Comparison of ENCODE assay signal across 17 cellular contexts in the genomic region with DNA sequence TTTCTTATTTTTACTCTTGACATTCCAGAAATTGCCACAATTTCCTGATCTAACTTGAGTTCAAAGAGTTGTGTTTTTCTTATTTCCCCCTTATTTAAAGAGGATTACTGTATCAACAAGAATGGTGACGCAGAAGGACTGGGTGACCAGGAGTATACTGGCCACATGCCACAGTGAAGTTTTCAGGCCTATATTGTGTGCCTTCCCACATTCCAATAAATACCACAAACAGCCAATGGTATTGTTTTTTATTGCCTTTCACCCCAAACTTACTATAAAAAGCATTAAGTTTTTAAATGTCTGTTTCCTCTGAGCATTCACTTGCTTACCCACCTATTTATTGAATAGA.
DNase-seq lines count a peak whose midpoint lies in the region; ATAC-seq and TF ChIP-seq lines count a peak whose summit lies in the region.
"Had no signal": no experiment of that assay in that cellular context is flagged by ENCODE, and none has a peak within 500 bp of the region (broad histone marks: within the 10 kb centered on the region; RNA-seq: fewer than 3 reads in every experiment).

No MANE protein-coding gene starts in this region.

- no peak overlapping the region for H3K27ac ChIP-seq in A673 (ENCODE audit: low read depth, low read length, poor library complexity, severe bottlenecking)
- H3K27ac ChIP-seq: BLaER1, GM23248, ovary, tibial nerve had no signal

- BruUV-seq in A673 (replicated peaks; lab: Mats Ljungman, UMichigan): no TSS peak

- H3K9me3 ChIP-seq in A673 (ENCODE audit: low read depth, low read length, poor library complexity, severe bottlenecking): no peaks in the 10 kb centered on the region
- H3K9me3 ChIP-seq: mucosa of descending colon, ovary, tibial nerve had no signal

- no peak for TF ChIP-seq CTCF in fibroblast of mammary gland (conservative IDR thresholded peaks at IDR 0.05; ENCODE audit: control insufficient read depth, insufficient read depth, low read depth, low read length)
- TF ChIP-seq CTCF in A673 (conservative IDR thresholded peaks at IDR 0.05; ENCODE audit: low read depth, low read length): no peak

- DNase-seq in fibroblast of mammary gland (ENCODE audit: low read depth) (peak; percentile 30), stromal cell of bone marrow (ENCODE audit: low read depth) (peak; percentile 19), COLO829 (ENCODE audit: low spot score) (no peak), A673 (ENCODE audit: low spot score) (no peak), Right ventricle myocardium inferior (ENCODE audit: missing footprints) (no peak)
- DNase-seq: activated CD4-positive, alpha-beta T cell treated with anti-CD3 and anti-CD28 coated beads, Interleukin-2, amount 50 U/mL, for 1 hour; activated naive CD8-positive, alpha-beta T cell treated with anti-CD3 and anti-CD28 coated beads for 36 hours; activated T-cell treated with anti-CD3 and anti-CD28 coated beads, Interleukin-2, amount 50 U/mL, for 1 hour; GM23248; mucosa of descending colon; NCI-H2029 treated with DMSO at 0.1 percent for 48 hours; ovary; stimulated activated CD4-positive, alpha-beta T cell treated with anti-CD3 and anti-CD28 coated beads, Interleukin-4, amount 100 ng/mL, for 24 hours had no signal

- no peak overlapping the region for H3K4me3 ChIP-seq in fibroblast of mammary gland (ENCODE audit: control insufficient read depth, low read depth, low read length)
- H3K4me3 ChIP-seq in A673 (ENCODE audit: low read depth, low read length, poor library complexity, severe bottlenecking): no peak overlapping the region
- H3K4me3 ChIP-seq: BLaER1, GM23248, mucosa of descending colon, ovary, tibial nerve had no signal

- ATAC-seq in GM19463 (IDR thresholded peaks at IDR 0.05; ENCODE audit: unreplicated experiment) (peak; percentile 15), HG03442 (IDR thresholded peaks at IDR 0.05; ENCODE audit: unreplicated experiment) (peak; percentile 7), Right ventricle myocardium inferior (no peak)
- ATAC-seq: mucosa of descending colon had no signal

- H3K4me1 ChIP-seq in A673 (ENCODE audit: insufficient read depth, low read length, poor library complexity, severe bottlenecking): no peaks in the 10 kb centered on the region
- H3K4me1 ChIP-seq: BLaER1 had no signal

- CTCF ChIA-PET in A673 (lab: Charles Lee): no interaction called here

- POLR2A ChIA-PET in A673 (lab: Charles Lee; ENCODE audit: low non-redundant PET): no interaction called here

- no peaks in the 10 kb centered on the region for H3K36me3 ChIP-seq in A673 (ENCODE audit: insufficient read depth, low read length, poor library complexity, severe bottlenecking)
- H3K36me3 ChIP-seq: BLaER1, ovary, tibial nerve had no signal

- H3K27me3 ChIP-seq in A673 (replicated peaks; ENCODE audit: insufficient read depth, low read depth, low read length, poor library complexity): no peaks in the 10 kb centered on the region
- H3K27me3 ChIP-seq: BLaER1, ovary, tibial nerve had no signal

- intact Hi-C loops in A673 (cut with micrococcal nuclease; ENCODE audit: unreplicated experiment): no loop called here
- intact Hi-C loops in Right ventricle myocardium inferior (cut with DNase I): no loop called here

Comparison
In these comparisons a context has a peak if more than half of its experiments do, and no peak if none do; other contexts are left out.
1. DNase-seq: peak in fibroblast of mammary gland (single experiment) and stromal cell of bone marrow (single experiment); none in COLO829 (single experiment), A673 (single experiment) and Right ventricle myocardium inferior (single experiment).